ENCODE assay signal across 1 cellular context in the genomic region with DNA sequence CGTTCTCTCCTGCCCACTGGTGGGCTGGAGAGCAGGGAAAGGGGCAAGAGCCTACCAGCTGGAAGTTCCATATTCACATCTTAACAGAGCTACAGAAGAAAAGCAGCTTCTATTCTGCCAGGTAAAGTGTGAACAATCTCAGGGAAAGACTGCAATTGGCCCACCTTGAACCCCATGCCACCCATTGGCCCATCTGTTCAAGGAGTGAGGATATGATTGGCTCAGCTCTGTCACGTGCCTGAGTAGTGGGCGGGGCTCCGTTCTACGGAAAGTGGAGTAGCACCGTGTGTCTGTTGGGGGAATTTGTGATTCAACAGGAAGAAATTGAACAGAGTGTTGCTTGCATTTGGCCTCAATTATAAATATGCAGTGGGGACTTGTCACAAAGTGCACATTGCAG.
TF ChIP-seq lines count a peak whose summit lies in the region.

No MANE protein-coding gene starts in this region.

TF ChIP-seq in K562, 482 proteins besides CTCF, POLR2A, EP300 and RAD21 (continued from another document):
- TF ChIP-seq JUN (IDR thresholded peaks at IDR 0.05; ENCODE audit: borderline replicate concordance, low read depth, low read length) (no peak), JUN (CRISPR knock-in tag; IDR thresholded peaks at IDR 0.05; ENCODE audit: borderline replicate concordance) (no peak), FOXA1 (IDR thresholded peaks at IDR 0.05; ENCODE audit: borderline replicate concordance) (no peak), RREB1 (CRISPR knock-in tag; IDR thresholded peaks at IDR 0.05) (no peak), HCFC1 (IDR thresholded peaks at IDR 0.05; ENCODE audit: low read depth, low read length) (no peak), MYNN (IDR thresholded peaks at IDR 0.05) (no peak), MYNN (CRISPR knock-in tag; IDR thresholded peaks at IDR 0.05) (no peak), FOS (IDR thresholded peaks at IDR 0.05; ENCODE audit: extremely low read depth, insufficient read length) (peak; percentile 37), TEAD1 (CRISPR knock-in tag; IDR thresholded peaks at IDR 0.05) (no peak), MYC (IDR thresholded peaks at IDR 0.05; ENCODE audit: low read depth, low read length) (no peak), MYC (CRISPR knock-in tag; IDR thresholded peaks at IDR 0.05; ENCODE audit: borderline replicate concordance, low read depth) (no peak), POLR3G (IDR thresholded peaks at IDR 0.05; ENCODE audit: extremely low read depth, insufficient read length, insufficient replicate concordance) (no peak), XRCC3 (IDR thresholded peaks at IDR 0.05) (no peak), ELK3 (CRISPR knock-in tag; IDR thresholded peaks at IDR 0.05) (no peak), GATAD2B (IDR thresholded peaks at IDR 0.05; ENCODE audit: borderline replicate concordance) (no peak), POLR2B (IDR thresholded peaks at IDR 0.05; ENCODE audit: low read depth, partially characterized antibody) (no peak), ZNF444 (CRISPR knock-in tag; IDR thresholded peaks at IDR 0.05) (no peak), RAD51 (IDR thresholded peaks at IDR 0.05; ENCODE audit: borderline replicate concordance, low read depth) (peak; percentile 75), ZBED1 (IDR thresholded peaks at IDR 0.05) (no peak), PYGO2 (tag; IDR thresholded peaks at IDR 0.05) (no peak), DDX20 (tag; IDR thresholded peaks at IDR 0.05; ENCODE audit: low read depth) (no peak)
- TF ChIP-seq, protein P1, sequence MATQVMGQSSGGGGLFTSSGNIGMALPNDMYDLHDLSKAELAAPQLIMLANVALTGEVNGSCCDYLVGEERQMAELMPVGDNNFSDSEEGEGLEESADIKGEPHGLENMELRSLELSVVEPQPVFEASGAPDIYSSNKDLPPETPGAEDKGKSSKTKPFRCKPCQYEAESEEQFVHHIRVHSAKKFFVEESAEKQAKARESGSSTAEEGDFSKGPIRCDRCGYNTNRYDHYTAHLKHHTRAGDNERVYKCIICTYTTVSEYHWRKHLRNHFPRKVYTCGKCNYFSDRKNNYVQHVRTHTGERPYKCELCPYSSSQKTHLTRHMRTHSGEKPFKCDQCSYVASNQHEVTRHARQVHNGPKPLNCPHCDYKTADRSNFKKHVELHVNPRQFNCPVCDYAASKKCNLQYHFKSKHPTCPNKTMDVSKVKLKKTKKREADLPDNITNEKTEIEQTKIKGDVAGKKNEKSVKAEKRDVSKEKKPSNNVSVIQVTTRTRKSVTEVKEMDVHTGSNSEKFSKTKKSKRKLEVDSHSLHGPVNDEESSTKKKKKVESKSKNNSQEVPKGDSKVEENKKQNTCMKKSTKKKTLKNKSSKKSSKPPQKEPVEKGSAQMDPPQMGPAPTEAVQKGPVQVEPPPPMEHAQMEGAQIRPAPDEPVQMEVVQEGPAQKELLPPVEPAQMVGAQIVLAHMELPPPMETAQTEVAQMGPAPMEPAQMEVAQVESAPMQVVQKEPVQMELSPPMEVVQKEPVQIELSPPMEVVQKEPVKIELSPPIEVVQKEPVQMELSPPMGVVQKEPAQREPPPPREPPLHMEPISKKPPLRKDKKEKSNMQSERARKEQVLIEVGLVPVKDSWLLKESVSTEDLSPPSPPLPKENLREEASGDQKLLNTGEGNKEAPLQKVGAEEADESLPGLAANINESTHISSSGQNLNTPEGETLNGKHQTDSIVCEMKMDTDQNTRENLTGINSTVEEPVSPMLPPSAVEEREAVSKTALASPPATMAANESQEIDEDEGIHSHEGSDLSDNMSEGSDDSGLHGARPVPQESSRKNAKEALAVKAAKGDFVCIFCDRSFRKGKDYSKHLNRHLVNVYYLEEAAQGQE (CRISPR knock-in tag; IDR thresholded peaks at IDR 0.05; ENCODE audit: low read depth): no peak
- TF ChIP-seq, protein P2, sequence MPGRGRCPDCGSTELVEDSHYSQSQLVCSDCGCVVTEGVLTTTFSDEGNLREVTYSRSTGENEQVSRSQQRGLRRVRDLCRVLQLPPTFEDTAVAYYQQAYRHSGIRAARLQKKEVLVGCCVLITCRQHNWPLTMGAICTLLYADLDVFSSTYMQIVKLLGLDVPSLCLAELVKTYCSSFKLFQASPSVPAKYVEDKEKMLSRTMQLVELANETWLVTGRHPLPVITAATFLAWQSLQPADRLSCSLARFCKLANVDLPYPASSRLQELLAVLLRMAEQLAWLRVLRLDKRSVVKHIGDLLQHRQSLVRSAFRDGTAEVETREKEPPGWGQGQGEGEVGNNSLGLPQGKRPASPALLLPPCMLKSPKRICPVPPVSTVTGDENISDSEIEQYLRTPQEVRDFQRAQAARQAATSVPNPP (IDR thresholded peaks at IDR 0.05; ENCODE audit: borderline replicate concordance, insufficient read depth, insufficient read length): no peak
- TF ChIP-seq, protein P3, sequence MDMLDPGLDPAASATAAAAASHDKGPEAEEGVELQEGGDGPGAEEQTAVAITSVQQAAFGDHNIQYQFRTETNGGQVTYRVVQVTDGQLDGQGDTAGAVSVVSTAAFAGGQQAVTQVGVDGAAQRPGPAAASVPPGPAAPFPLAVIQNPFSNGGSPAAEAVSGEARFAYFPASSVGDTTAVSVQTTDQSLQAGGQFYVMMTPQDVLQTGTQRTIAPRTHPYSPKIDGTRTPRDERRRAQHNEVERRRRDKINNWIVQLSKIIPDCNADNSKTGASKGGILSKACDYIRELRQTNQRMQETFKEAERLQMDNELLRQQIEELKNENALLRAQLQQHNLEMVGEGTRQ (CRISPR knock-in tag; IDR thresholded peaks at IDR 0.05): peak; percentile 88
- TF ChIP-seq, protein P4, sequence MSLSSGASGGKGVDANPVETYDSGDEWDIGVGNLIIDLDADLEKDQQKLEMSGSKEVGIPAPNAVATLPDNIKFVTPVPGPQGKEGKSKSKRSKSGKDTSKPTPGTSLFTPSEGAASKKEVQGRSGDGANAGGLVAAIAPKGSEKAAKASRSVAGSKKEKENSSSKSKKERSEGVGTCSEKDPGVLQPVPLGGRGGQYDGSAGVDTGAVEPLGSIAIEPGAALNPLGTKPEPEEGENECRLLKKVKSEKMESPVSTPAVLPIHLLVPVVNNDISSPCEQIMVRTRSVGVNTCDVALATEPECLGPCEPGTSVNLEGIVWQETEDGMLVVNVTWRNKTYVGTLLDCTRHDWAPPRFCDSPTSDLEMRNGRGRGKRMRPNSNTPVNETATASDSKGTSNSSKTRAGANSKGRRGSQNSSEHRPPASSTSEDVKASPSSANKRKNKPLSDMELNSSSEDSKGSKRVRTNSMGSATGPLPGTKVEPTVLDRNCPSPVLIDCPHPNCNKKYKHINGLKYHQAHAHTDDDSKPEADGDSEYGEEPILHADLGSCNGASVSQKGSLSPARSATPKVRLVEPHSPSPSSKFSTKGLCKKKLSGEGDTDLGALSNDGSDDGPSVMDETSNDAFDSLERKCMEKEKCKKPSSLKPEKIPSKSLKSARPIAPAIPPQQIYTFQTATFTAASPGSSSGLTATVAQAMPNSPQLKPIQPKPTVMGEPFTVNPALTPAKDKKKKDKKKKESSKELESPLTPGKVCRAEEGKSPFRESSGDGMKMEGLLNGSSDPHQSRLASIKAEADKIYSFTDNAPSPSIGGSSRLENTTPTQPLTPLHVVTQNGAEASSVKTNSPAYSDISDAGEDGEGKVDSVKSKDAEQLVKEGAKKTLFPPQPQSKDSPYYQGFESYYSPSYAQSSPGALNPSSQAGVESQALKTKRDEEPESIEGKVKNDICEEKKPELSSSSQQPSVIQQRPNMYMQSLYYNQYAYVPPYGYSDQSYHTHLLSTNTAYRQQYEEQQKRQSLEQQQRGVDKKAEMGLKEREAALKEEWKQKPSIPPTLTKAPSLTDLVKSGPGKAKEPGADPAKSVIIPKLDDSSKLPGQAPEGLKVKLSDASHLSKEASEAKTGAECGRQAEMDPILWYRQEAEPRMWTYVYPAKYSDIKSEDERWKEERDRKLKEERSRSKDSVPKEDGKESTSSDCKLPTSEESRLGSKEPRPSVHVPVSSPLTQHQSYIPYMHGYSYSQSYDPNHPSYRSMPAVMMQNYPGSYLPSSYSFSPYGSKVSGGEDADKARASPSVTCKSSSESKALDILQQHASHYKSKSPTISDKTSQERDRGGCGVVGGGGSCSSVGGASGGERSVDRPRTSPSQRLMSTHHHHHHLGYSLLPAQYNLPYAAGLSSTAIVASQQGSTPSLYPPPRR (CRISPR knock-in tag; IDR thresholded peaks at IDR 0.05; ENCODE audit: borderline replicate concordance): no peak
- TF ChIP-seq, protein P5, sequence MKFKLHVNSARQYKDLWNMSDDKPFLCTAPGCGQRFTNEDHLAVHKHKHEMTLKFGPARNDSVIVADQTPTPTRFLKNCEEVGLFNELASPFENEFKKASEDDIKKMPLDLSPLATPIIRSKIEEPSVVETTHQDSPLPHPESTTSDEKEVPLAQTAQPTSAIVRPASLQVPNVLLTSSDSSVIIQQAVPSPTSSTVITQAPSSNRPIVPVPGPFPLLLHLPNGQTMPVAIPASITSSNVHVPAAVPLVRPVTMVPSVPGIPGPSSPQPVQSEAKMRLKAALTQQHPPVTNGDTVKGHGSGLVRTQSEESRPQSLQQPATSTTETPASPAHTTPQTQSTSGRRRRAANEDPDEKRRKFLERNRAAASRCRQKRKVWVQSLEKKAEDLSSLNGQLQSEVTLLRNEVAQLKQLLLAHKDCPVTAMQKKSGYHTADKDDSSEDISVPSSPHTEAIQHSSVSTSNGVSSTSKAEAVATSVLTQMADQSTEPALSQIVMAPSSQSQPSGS (CRISPR knock-in tag; IDR thresholded peaks at IDR 0.05): no peak
